ENCODE assay signal across 8 cellular contexts in genomic region chr18:12659904-12660605, GRCh38. TPM values are rescaled to one million over a fixed set of nuclear protein-coding genes. Genes with fewer than 3 reads are reported as not detected.
DNase-seq lines count a peak whose midpoint lies in the region; ATAC-seq and TF ChIP-seq lines count a peak whose summit lies in the region.

No MANE protein-coding gene starts in this region.

- no peak for TF ChIP-seq POLR2A in GM18505 (IDR thresholded peaks at IDR 0.05; ENCODE audit: borderline replicate concordance, extremely low read depth, insufficient read depth, insufficient read length)

- ATAC-seq in foreskin keratinocyte (peak; percentile 22), GM18505 (IDR thresholded peaks at IDR 0.05; ENCODE audit: unreplicated experiment) (no peak)

- H3K27ac ChIP-seq in foreskin keratinocyte = no peak overlapping the region

- no peaks in the 10 kb centered on the region for H3K27me3 ChIP-seq in foreskin keratinocyte

- peaks cover 5% of the 10 kb centered on the region for H3K4me1 ChIP-seq in foreskin keratinocyte

- peak; percentile 93 for TF ChIP-seq CTCF in foreskin keratinocyte (conservative IDR thresholded peaks at IDR 0.05)

- DNase-seq in CD1c-positive myeloid dendritic cell (ENCODE audit: extremely low spot score) (peak; percentile 76), GM19238 (ENCODE audit: insufficient read length, low spot score) (peak; percentile 23), NCI-H526 treated with DMSO at 0.1 percent for 48 hours (lab: John Stamatoyannopoulos, UW) (peak; percentile 26), foreskin keratinocyte (peak in 1 of 2 donors; percentile 46), putamen (ENCODE audit: low spot score) (peak; percentile 65), amniotic stem cell (lab: John Stamatoyannopoulos, UW) (no peak)
- DNase-seq in activated T-cell treated with anti-CD3 and anti-CD28 coated beads, Interleukin-2, amount 50 U/mL, for 1 hour = peak; percentile 27

RNA-seq across cellular contexts. Expression of gene SPIRE1, which starts 2.1 kb away (rescaled TPM):
- 19.7 and 20.9 TPM in 2 replicates for total RNA-seq in foreskin keratinocyte
- 4.1 and 4.8 TPM in 2 replicates for polyA plus RNA-seq in foreskin keratinocyte

RNA-seq across cellular contexts. Expression of gene CEP76, which starts 42.5 kb away (rescaled TPM):
- 7.9 and 9.0 TPM in 2 replicates for total RNA-seq in foreskin keratinocyte
- 4.2 and 4.9 TPM in 2 replicates for polyA plus RNA-seq in foreskin keratinocyte

RNA-seq across cellular contexts. Expression of gene PSMG2, which starts 42.8 kb away (rescaled TPM):
- 89.8 and 91.4 TPM in 2 replicates for total RNA-seq in foreskin keratinocyte
- polyA plus RNA-seq in foreskin keratinocyte = 73.8 and 84.1 TPM in 2 replicates
